12 cellular contexts compared by ENCODE assay signal in genomic region chr13:114034481-114034891, GRCh38.
DNase-seq lines count a peak whose midpoint lies in the region; ATAC-seq and TF ChIP-seq lines count a peak whose summit lies in the region.
"Had no signal": no experiment of that assay in that cellular context is flagged by ENCODE, and none has a peak within 500 bp of the region (broad histone marks: within the 10 kb centered on the region; RNA-seq: fewer than 3 reads in every experiment).

No MANE protein-coding gene starts in this region.

- H3K27ac ChIP-seq in right atrium auricular region: peak overlapping the region; percentile 22 to 48
- H3K27ac ChIP-seq in esophagus squamous epithelium: peak overlapping the region in 3 of 4 donors; percentile 56 to 67 (median 57)
- peak overlapping the region; percentile 32 for H3K27ac ChIP-seq in osteoblast (ENCODE audit: low read depth, low read length)
- no peak overlapping the region for H3K27ac ChIP-seq in endodermal cell (ENCODE audit: low read depth, low read length)

- peaks cover 48% of the 10 kb centered on the region for H4K20me1 ChIP-seq in osteoblast (ENCODE audit: insufficient read depth, low read length)

- H3K4me2 ChIP-seq in osteoblast (ENCODE audit: insufficient read depth, low read length): peak overlapping the region; percentile 58

- H3K27me3 ChIP-seq in right atrium auricular region: no peaks in the 10 kb centered on the region
- peaks cover 0 to 11% (median 0%) of the 10 kb centered on the region in 4 donors for H3K27me3 ChIP-seq in esophagus squamous epithelium
- no peaks in the 10 kb centered on the region for H3K27me3 ChIP-seq in osteoblast (ENCODE audit: insufficient read depth, low read length)
- no peaks in the 10 kb centered on the region for H3K27me3 ChIP-seq in endodermal cell (ENCODE audit: control insufficient read depth, insufficient read depth, low read length, poor library complexity, severe bottlenecking)

- in situ Hi-C loops in GM13977 (cut with MboI; ENCODE audit: low pct_unique_long_range_greater_than_20kb, low sequenced_read_pairs, unreplicated experiment): no loop called here

- H3K4me1 Mint-ChIP-seq in endodermal cell: no peaks in the 10 kb centered on the region

- H3K36me3 Mint-ChIP-seq in endodermal cell (ENCODE audit: low read depth): peaks cover 13% of the 10 kb centered on the region

- H3K4me1 ChIP-seq in right atrium auricular region (peaks cover 0 to 34% of the 10 kb centered on the region in 2 donors), esophagus squamous epithelium (peaks cover 13 to 49% (median 26%) of the 10 kb centered on the region in 3 donors), osteoblast (ENCODE audit: insufficient read depth, low read length) (peaks cover 18% of the 10 kb centered on the region), endodermal cell (ENCODE audit: control insufficient read depth, insufficient read depth, low read length) (no peaks in the 10 kb centered on the region)

- H3K4me3 Mint-ChIP-seq in endodermal cell: no peak overlapping the region
- H3K4me3 Mint-ChIP-seq: activated CD8-positive, alpha-beta T cell treated with anti-CD3 and anti-CD28 coated beads, Interleukin-2, amount 10 ng/mL, durations not matched to agents 7 days and 5 days had no signal

- no peak overlapping the region for H3K9ac ChIP-seq in endodermal cell (ENCODE audit: extremely low read depth, low read length, poor library complexity, severe bottlenecking)

- peaks cover 5% of the 10 kb centered on the region for H3K9me3 Mint-ChIP-seq in endodermal cell

- ATAC-seq in Right ventricle myocardium inferior: no peak
- ATAC-seq: activated CD8-positive, alpha-beta T cell treated with anti-CD3 and anti-CD28 coated beads, Interleukin-2, amount 10 ng/mL, durations not matched to agents 7 days and 5 days; left colon had no signal

- no peaks in the 10 kb centered on the region for H3K9me3 ChIP-seq in right atrium auricular region
- H3K9me3 ChIP-seq in esophagus squamous epithelium: no peaks in the 10 kb centered on the region
- H3K9me3 ChIP-seq in osteoblast (ENCODE audit: low read depth, low read length): no peaks in the 10 kb centered on the region
- no peaks in the 10 kb centered on the region for H3K9me3 ChIP-seq in endodermal cell (ENCODE audit: control insufficient read depth, low read length)

- TF ChIP-seq CTCF in right atrium auricular region (IDR thresholded peaks at IDR 0.05) (no peak), esophagus squamous epithelium (IDR thresholded peaks at IDR 0.05) (no peak), osteoblast (IDR thresholded peaks at IDR 0.05; ENCODE audit: extremely low read depth, low read depth, low read length) (no peak), GM13977 (IDR thresholded peaks at IDR 0.05; ENCODE audit: extremely low read depth, insufficient read depth, missing control alignments) (no peak), endodermal cell (conservative IDR thresholded peaks at IDR 0.05) (no peak)

- peaks cover 98% of the 10 kb centered on the region for H3K79me2 ChIP-seq in osteoblast (ENCODE audit: insufficient read depth, low read length)

- H3K36me3 ChIP-seq in right atrium auricular region (no peaks in the 10 kb centered on the region), esophagus squamous epithelium (no peaks in the 10 kb centered on the region), osteoblast (ENCODE audit: insufficient read depth, low read length) (peaks cover 27% of the 10 kb centered on the region), endodermal cell (ENCODE audit: control insufficient read depth, insufficient read depth, low read length) (no peaks in the 10 kb centered on the region)

- intact Hi-C loops in Right ventricle myocardium inferior (cut with DNase I): no loop called here
- intact Hi-C loops in esophagus squamous epithelium (cut with DNase I): no loop called here

- H3K27me3 Mint-ChIP-seq in endodermal cell (ENCODE audit: insufficient read depth): peaks cover 2% of the 10 kb centered on the region

- no peak for TF ChIP-seq POLR2A in esophagus squamous epithelium (IDR thresholded peaks at IDR 0.05)

- DNase-seq in right atrium auricular region (ENCODE audit: low spot score) (no peak), Right ventricle myocardium inferior (ENCODE audit: missing footprints) (no peak), esophagus squamous epithelium (lab: John Stamatoyannopoulos, UW) (no peak), osteoblast (ENCODE audit: insufficient read length, low spot score, missing footprints) (no peak), GM13977 (ENCODE audit: low spot score) (no peak), SIG-M5 treated with dmso at 0.1 percent for 504 hours (lab: John Stamatoyannopoulos, UW; ENCODE audit: unreplicated experiment) (no peak), endodermal cell (no peak)
- DNase-seq in activated CD4-positive, CD25-positive, alpha-beta regulatory T cell treated with anti-CD3 and anti-CD28 coated beads, Interleukin-2, amount 50 U/mL, for 72 hours: no peak
- DNase-seq: activated CD8-positive, alpha-beta T cell treated with anti-CD3 and anti-CD28 coated beads, Interleukin-2, amount 10 ng/mL, durations not matched to agents 7 days and 5 days; amniotic stem cell; left colon; NCI-H1694 treated with DMSO at 0.1 percent for 48 hours had no signal

- 66 to 81% methylated on average over 7 of the region's 9 CpGs for WGBS in esophagus squamous epithelium, 2 donors
- WGBS in endodermal cell (ENCODE audit: insufficient coverage in 1 of 2, insufficient read length in 1 of 2), 2 experiments: 89 to 92% methylated on average over 9 of the region's 9 CpGs

- no peak overlapping the region for H2AFZ ChIP-seq in osteoblast (ENCODE audit: low read length)

- H3K4me3 ChIP-seq in right atrium auricular region (no peak overlapping the region), esophagus squamous epithelium (peak overlapping the region in 2 of 4 donors; percentile 9 to 43), osteoblast (ENCODE audit: insufficient read depth, low read length) (no peak overlapping the region), endodermal cell (ENCODE audit: low read length) (no peak overlapping the region)

- H3K27ac Mint-ChIP-seq in endodermal cell: no peak overlapping the region
- H3K27ac Mint-ChIP-seq: activated CD8-positive, alpha-beta T cell treated with anti-CD3 and anti-CD28 coated beads, Interleukin-2, amount 10 ng/mL, durations not matched to agents 7 days and 5 days had no signal
